Comparison of ENCODE assay signal across 1 cellular context in genomic region chr19:2739602-2740313, GRCh38.
TF ChIP-seq lines count a peak whose summit lies in the region.

Gene SLC39A3 (minus strand): TSS chr19:2740017. CDS start chr19:2737257, 2,760 bp downstream.

TF ChIP-seq in GM12878, 131 proteins besides CTCF, POLR2A, EP300 and RAD21 (continued from another document and continues in another):
- TF ChIP-seq CUX1 (IDR thresholded peaks at IDR 0.05; ENCODE audit: insufficient replicate concordance, low read depth, low read length): no peak
- no peak for TF ChIP-seq CHD1 (IDR thresholded peaks at IDR 0.05; ENCODE audit: low read depth, low read length)
- TF ChIP-seq SIX5 (IDR thresholded peaks at IDR 0.05; ENCODE audit: low read depth, low read length, severe bottlenecking): peak; percentile 75
- TF ChIP-seq TCF3 (IDR thresholded peaks at IDR 0.05; ENCODE audit: borderline replicate concordance, insufficient read depth, low read depth, low read length): 0 out of 2 replicates have a peak, but pooled peaks have one; percentile 60
- TF ChIP-seq CREM (IDR thresholded peaks at IDR 0.05; ENCODE audit: low read depth): 0 out of 2 replicates have a peak, but pooled peaks have one; percentile 52
- peak; percentile 61; the same call in 1 of the 2 replicates for TF ChIP-seq ZSCAN29 (IDR thresholded peaks at IDR 0.05)
- TF ChIP-seq ETV6 (conservative IDR thresholded peaks at IDR 0.05 in 1 of 2, IDR thresholded peaks at IDR 0.05 in 1 of 2; ENCODE audit: borderline replicate concordance in 1 of 2, low read depth in 1 of 2): 0 out of 4 replicates have a peak, but pooled peaks of 1 of the 2 experiments have one; percentile 7
- TF ChIP-seq TAF1 (IDR thresholded peaks at IDR 0.05; ENCODE audit: borderline replicate concordance, low read depth, low read length): peak; percentile 54; the same call in 1 of the 2 replicates
- TF ChIP-seq FOXM1 (IDR thresholded peaks at IDR 0.05; ENCODE audit: low read depth, low read length): no peak
- TF ChIP-seq SPI1 (IDR thresholded peaks at IDR 0.05; ENCODE audit: borderline replicate concordance, insufficient read depth, low read depth, low read length): no peak
- TF ChIP-seq BRCA1 (IDR thresholded peaks at IDR 0.05; ENCODE audit: low read depth, low read length): 0 out of 2 replicates have a peak, but pooled peaks have one; percentile 17
- TF ChIP-seq ATF3 (IDR thresholded peaks at IDR 0.05; ENCODE audit: borderline replicate concordance, extremely low read depth, low read depth, low read length): no peak
- peak; percentile 96 for TF ChIP-seq SP1 (IDR thresholded peaks at IDR 0.05; ENCODE audit: low read depth, low read length)
- TF ChIP-seq, protein P1, sequence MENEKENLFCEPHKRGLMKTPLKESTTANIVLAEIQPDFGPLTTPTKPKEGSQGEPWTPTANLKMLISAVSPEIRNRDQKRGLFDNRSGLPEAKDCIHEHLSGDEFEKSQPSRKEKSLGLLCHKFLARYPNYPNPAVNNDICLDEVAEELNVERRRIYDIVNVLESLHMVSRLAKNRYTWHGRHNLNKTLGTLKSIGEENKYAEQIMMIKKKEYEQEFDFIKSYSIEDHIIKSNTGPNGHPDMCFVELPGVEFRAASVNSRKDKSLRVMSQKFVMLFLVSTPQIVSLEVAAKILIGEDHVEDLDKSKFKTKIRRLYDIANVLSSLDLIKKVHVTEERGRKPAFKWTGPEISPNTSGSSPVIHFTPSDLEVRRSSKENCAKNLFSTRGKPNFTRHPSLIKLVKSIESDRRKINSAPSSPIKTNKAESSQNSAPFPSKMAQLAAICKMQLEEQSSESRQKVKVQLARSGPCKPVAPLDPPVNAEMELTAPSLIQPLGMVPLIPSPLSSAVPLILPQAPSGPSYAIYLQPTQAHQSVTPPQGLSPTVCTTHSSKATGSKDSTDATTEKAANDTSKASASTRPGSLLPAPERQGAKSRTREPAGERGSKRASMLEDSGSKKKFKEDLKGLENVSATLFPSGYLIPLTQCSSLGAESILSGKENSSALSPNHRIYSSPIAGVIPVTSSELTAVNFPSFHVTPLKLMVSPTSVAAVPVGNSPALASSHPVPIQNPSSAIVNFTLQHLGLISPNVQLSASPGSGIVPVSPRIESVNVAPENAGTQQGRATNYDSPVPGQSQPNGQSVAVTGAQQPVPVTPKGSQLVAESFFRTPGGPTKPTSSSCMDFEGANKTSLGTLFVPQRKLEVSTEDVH (IDR thresholded peaks at IDR 0.05; ENCODE audit: low read depth, partially characterized antibody): peak; percentile 77
- TF ChIP-seq RCOR1 (conservative IDR thresholded peaks at IDR 0.05; ENCODE audit: low read depth, low read length): 0 out of 2 replicates have a peak, but pooled peaks have one; percentile 40
- no peak for TF ChIP-seq HDGF (IDR thresholded peaks at IDR 0.05)
- TF ChIP-seq SREBF1 (IDR thresholded peaks at IDR 0.05; ENCODE audit: low read length): peak; percentile 43; the same call in 1 of the 2 replicates
- TF ChIP-seq IRF5 (IDR thresholded peaks at IDR 0.05; ENCODE audit: borderline replicate concordance): no peak
- TF ChIP-seq NFXL1 (IDR thresholded peaks at IDR 0.05; ENCODE audit: borderline replicate concordance): no peak
- TF ChIP-seq TARDBP (IDR thresholded peaks at IDR 0.05; ENCODE audit: borderline replicate concordance): peak; percentile 66; the same call in 1 of the 2 replicates
- TF ChIP-seq, protein P2, sequence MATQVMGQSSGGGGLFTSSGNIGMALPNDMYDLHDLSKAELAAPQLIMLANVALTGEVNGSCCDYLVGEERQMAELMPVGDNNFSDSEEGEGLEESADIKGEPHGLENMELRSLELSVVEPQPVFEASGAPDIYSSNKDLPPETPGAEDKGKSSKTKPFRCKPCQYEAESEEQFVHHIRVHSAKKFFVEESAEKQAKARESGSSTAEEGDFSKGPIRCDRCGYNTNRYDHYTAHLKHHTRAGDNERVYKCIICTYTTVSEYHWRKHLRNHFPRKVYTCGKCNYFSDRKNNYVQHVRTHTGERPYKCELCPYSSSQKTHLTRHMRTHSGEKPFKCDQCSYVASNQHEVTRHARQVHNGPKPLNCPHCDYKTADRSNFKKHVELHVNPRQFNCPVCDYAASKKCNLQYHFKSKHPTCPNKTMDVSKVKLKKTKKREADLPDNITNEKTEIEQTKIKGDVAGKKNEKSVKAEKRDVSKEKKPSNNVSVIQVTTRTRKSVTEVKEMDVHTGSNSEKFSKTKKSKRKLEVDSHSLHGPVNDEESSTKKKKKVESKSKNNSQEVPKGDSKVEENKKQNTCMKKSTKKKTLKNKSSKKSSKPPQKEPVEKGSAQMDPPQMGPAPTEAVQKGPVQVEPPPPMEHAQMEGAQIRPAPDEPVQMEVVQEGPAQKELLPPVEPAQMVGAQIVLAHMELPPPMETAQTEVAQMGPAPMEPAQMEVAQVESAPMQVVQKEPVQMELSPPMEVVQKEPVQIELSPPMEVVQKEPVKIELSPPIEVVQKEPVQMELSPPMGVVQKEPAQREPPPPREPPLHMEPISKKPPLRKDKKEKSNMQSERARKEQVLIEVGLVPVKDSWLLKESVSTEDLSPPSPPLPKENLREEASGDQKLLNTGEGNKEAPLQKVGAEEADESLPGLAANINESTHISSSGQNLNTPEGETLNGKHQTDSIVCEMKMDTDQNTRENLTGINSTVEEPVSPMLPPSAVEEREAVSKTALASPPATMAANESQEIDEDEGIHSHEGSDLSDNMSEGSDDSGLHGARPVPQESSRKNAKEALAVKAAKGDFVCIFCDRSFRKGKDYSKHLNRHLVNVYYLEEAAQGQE (IDR thresholded peaks at IDR 0.05; ENCODE audit: low read depth, low read length): peak; percentile 99
- no peak for TF ChIP-seq HDAC2 (IDR thresholded peaks at IDR 0.05)
- no peak for TF ChIP-seq POLR2AphosphoS2 (IDR thresholded peaks at IDR 0.05; ENCODE audit: low read depth, low read length)
- 0 out of 2 replicates have a peak, but pooled peaks have one; percentile 66 for TF ChIP-seq WRNIP1 (IDR thresholded peaks at IDR 0.05; ENCODE audit: borderline replicate concordance, low read depth, low read length)
- TF ChIP-seq TCF12 (IDR thresholded peaks at IDR 0.05; ENCODE audit: low read depth, low read length): 0 out of 2 replicates have a peak, but pooled peaks have one; percentile 33
- no peak for TF ChIP-seq PAX5 (IDR thresholded peaks at IDR 0.05; ENCODE audit: borderline replicate concordance, low read depth, low read length)
- TF ChIP-seq, protein P3, sequence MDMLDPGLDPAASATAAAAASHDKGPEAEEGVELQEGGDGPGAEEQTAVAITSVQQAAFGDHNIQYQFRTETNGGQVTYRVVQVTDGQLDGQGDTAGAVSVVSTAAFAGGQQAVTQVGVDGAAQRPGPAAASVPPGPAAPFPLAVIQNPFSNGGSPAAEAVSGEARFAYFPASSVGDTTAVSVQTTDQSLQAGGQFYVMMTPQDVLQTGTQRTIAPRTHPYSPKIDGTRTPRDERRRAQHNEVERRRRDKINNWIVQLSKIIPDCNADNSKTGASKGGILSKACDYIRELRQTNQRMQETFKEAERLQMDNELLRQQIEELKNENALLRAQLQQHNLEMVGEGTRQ (IDR thresholded peaks at IDR 0.05; ENCODE audit: borderline replicate concordance, low read depth, low read length): no peak
- TF ChIP-seq ZNF592 (IDR thresholded peaks at IDR 0.05): 0 out of 2 replicates have a peak, but pooled peaks have one; percentile 16
- no peak; the same call in none of the 2 replicates for TF ChIP-seq TCF7 (IDR thresholded peaks at IDR 0.05; ENCODE audit: borderline replicate concordance)
- TF ChIP-seq, protein P4, sequence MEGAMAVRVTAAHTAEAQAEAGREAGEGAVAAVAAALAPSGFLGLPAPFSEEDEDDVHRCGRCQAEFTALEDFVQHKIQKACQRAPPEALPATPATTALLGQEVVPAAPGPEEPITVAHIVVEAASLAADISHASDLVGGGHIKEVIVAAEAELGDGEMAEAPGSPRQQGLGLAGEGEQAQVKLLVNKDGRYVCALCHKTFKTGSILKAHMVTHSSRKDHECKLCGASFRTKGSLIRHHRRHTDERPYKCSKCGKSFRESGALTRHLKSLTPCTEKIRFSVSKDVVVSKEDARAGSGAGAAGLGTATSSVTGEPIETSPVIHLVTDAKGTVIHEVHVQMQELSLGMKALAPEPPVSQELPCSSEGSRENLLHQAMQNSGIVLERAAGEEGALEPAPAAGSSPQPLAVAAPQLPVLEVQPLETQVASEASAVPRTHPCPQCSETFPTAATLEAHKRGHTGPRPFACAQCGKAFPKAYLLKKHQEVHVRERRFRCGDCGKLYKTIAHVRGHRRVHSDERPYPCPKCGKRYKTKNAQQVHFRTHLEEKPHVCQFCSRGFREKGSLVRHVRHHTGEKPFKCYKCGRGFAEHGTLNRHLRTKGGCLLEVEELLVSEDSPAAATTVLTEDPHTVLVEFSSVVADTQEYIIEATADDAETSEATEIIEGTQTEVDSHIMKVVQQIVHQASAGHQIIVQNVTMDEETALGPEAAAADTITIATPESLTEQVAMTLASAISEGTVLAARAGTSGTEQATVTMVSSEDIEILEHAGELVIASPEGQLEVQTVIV (IDR thresholded peaks at IDR 0.05; ENCODE audit: borderline replicate concordance, partially characterized antibody): peak; percentile 40
- no peak for TF ChIP-seq MYC (IDR thresholded peaks at IDR 0.05; ENCODE audit: insufficient read depth, insufficient read length, insufficient replicate concordance, low read length, severe bottlenecking)
- peak; percentile 67 to 71; a peak in 3 of 4 replicates for TF ChIP-seq IKZF2 (IDR thresholded peaks at IDR 0.05)
- no peak for TF ChIP-seq BMI1 (IDR thresholded peaks at IDR 0.05; ENCODE audit: borderline replicate concordance)
